19 cellular contexts compared by ENCODE assay signal in genomic region chr10:112904000-112904399, GRCh38. TPM values are rescaled to one million over a fixed set of nuclear protein-coding genes. Genes with fewer than 3 reads are reported as not detected.
DNase-seq lines count a peak whose midpoint lies in the region; ATAC-seq and TF ChIP-seq lines count a peak whose summit lies in the region.
"Had no signal": no experiment of that assay in that cellular context is flagged by ENCODE, and none has a peak within 500 bp of the region (broad histone marks: within the 10 kb centered on the region; RNA-seq: fewer than 3 reads in every experiment).

No MANE protein-coding gene starts in this region.

- H3F3A ChIP-seq in GM23338 (replicated peaks; ENCODE audit: low read depth): no peaks in the 10 kb centered on the region

- H3K36me3 ChIP-seq in GM23338 (ENCODE audit: insufficient read depth): no peaks in the 10 kb centered on the region

- H3K4me2 ChIP-seq in GM23338: no peak overlapping the region

- peaks cover 9% of the 10 kb centered on the region for H3K27me3 Mint-ChIP-seq in GM23338 (ENCODE audit: insufficient read depth, low read depth, poor library complexity)
- H3K27me3 Mint-ChIP-seq: activated B cell treated with CpG ODN at 0.5 μM for 24 hours had no signal

- H3K4me3 ChIP-seq in cardiac fibroblast (replicated peaks in 1 of 2; ENCODE audit: low read depth in 2 of 2, low read length in 2 of 2) (no peak overlapping the region), GM23338 (no peak overlapping the region)

- intact Hi-C loops in left colon (cut with DNase I, micrococcal nuclease): no loop called here

- H3K4me1 Mint-ChIP-seq in GM23338: peaks cover 16% of the 10 kb centered on the region
- H3K4me1 Mint-ChIP-seq: activated B cell treated with CpG ODN at 0.5 μM for 24 hours, memory B cell had no signal

- no peak overlapping the region for H2AFZ ChIP-seq in GM23338

- no peak overlapping the region for H3K4me3 Mint-ChIP-seq in GM23338
- H3K4me3 Mint-ChIP-seq: activated B cell treated with CpG ODN at 0.5 μM for 24 hours; memory B cell; neural crest cell; T-helper 1 cell treated with Interleukin-12 subunit alpha and Interleukin-12 subunit beta and Interleukin-4 antibody, amounts not matched to agents 30 μg/mL and 1 μg/mL, for 36 hours had no signal

- H3K27me3 ChIP-seq in GM23338 (ENCODE audit: insufficient read depth): 0 out of 2 replicates have a peak, but pooled peaks cover 3% of the 10 kb centered on the region

- H3K9me2 ChIP-seq in GM23338 (ENCODE audit: insufficient read depth): no peaks in the 10 kb centered on the region

- H3K4me1 ChIP-seq in GM23338 (ENCODE audit: insufficient read depth): peaks cover 11% of the 10 kb centered on the region

- no peak overlapping the region for H3K27ac Mint-ChIP-seq in GM23338
- H3K27ac Mint-ChIP-seq: activated B cell treated with CpG ODN at 0.5 μM for 24 hours; memory B cell; T-helper 1 cell treated with Interleukin-12 subunit alpha and Interleukin-12 subunit beta and Interleukin-4 antibody, amounts not matched to agents 30 μg/mL and 1 μg/mL, for 36 hours had no signal

- DNase-seq in GM04504 (ENCODE audit: low read depth) (peak; percentile 10), MV-4-11 (lab: John Stamatoyannopoulos, UW) (peak; percentile 27), cardiac fibroblast (ENCODE audit: low read depth in 2 of 2) (peak; percentile 29 to 67), left colon (no peak), NCI-H69 (lab: John Stamatoyannopoulos, UW) (no peak), GM23338 (ENCODE audit: low spot score) (no peak)
- DNase-seq in activated effector memory CD4-positive, alpha-beta T cell treated with anti-CD3 and anti-CD28 coated beads, Interleukin-2, amount 50 U/mL, for 16 hours: no peak
- DNase-seq: activated B cell treated with CpG ODN at 0.5 μM for 24 hours; activated naive CD4-positive, alpha-beta T cell; effector memory CD4-positive, alpha-beta T cell; NCI-H2107; NCI-H82; right cardiac atrium; stimulated activated CD4-positive, alpha-beta T cell treated with anti-CD3 and anti-CD28 coated beads, Interleukin-1b, Interleukin-23, amount 100 ng/mL, for 48 hours; substantia nigra had no signal

- H3K36me3 Mint-ChIP-seq in GM23338 (ENCODE audit: low read depth): no peaks in the 10 kb centered on the region
- H3K36me3 Mint-ChIP-seq: memory B cell had no signal

- H3K27ac ChIP-seq in GM23338 (ENCODE audit: low read depth): no peak overlapping the region

- H4K20me1 ChIP-seq in GM23338 (replicated peaks; ENCODE audit: insufficient read depth): no peaks in the 10 kb centered on the region

- H3K79me2 ChIP-seq in GM23338 (replicated peaks; ENCODE audit: insufficient read depth): no peaks in the 10 kb centered on the region

- ATAC-seq in left colon (peak; percentile 92), HG02798 (IDR thresholded peaks at IDR 0.05; ENCODE audit: poor library complexity, unreplicated experiment) (no peak), GM23338 (no peak)
- ATAC-seq: right cardiac atrium had no signal

- H3K9me3 Mint-ChIP-seq in GM23338: no peaks in the 10 kb centered on the region
- H3K9me3 Mint-ChIP-seq: activated B cell treated with CpG ODN at 0.5 μM for 24 hours; memory B cell; neural crest cell; T-helper 1 cell treated with Interleukin-12 subunit alpha and Interleukin-12 subunit beta and Interleukin-4 antibody, amounts not matched to agents 30 μg/mL and 1 μg/mL, for 36 hours had no signal

- no peak for TF ChIP-seq CTCF in cardiac fibroblast (IDR thresholded peaks at IDR 0.05; ENCODE audit: low read depth, low read length)
- TF ChIP-seq CTCF in GM23338 (conservative IDR thresholded peaks at IDR 0.05; ENCODE audit: low read depth in 2 of 2): no peak

TF ChIP-seq in GM23338, 12 proteins besides CTCF, POLR2A, EP300 and RAD21:
- TF ChIP-seq JUNB (IDR thresholded peaks at IDR 0.05; ENCODE audit: unreplicated experiment): no peak
- TF ChIP-seq ETS1 (IDR thresholded peaks at IDR 0.05): no peak
- no peak for TF ChIP-seq EZH2 (IDR thresholded peaks at IDR 0.05; ENCODE audit: low read depth, unreplicated experiment)
- no peak for TF ChIP-seq EZH2phosphoT487 (IDR thresholded peaks at IDR 0.05; ENCODE audit: unreplicated experiment)
- no peak for TF ChIP-seq REST (IDR thresholded peaks at IDR 0.05; ENCODE audit: unreplicated experiment)
- no peak for TF ChIP-seq STAT1 (IDR thresholded peaks at IDR 0.05; ENCODE audit: unreplicated experiment)
- no peak for TF ChIP-seq ZNF114 (CRISPR knock-in tag; IDR thresholded peaks at IDR 0.05)
- no peak for TF ChIP-seq CREB1 (CRISPR knock-in tag; IDR thresholded peaks at IDR 0.05; ENCODE audit: low read depth)
- no peak for TF ChIP-seq POLR2AphosphoS5 (IDR thresholded peaks at IDR 0.05; ENCODE audit: low read depth)
- no peak for TF ChIP-seq NANOG (IDR thresholded peaks at IDR 0.05; ENCODE audit: borderline replicate concordance)

RNA-seq across cellular contexts. Expression of gene TCF7L2, which starts 46.0 kb away (rescaled TPM):
- 100 to 1,000 TPM; 114 to 118 TPM for total RNA-seq in left colon
- 27.0 and 32.2 TPM in 2 replicates for total RNA-seq in GM23338 (2014; rRNA removed; shearing (Covaris generic))
- polyA plus RNA-seq in GM23338 (2016; fragmentation: Nextera tagmentation; extraction: Ambion mirVana): 80.8 and 89.7 TPM in 2 replicates

Comparison
In these comparisons a context has a peak if more than half of its experiments do, and no peak if none do; other contexts are left out.
1. DNase-seq: peak in GM04504 (single experiment), MV-4-11 (single experiment) and cardiac fibroblast (2 of 2); none in left colon (0 of 2), NCI-H69 (single experiment), GM23338 (single experiment) and activated effector memory CD4-positive, alpha-beta T cell treated with anti-CD3 and anti-CD28 coated beads, Interleukin-2, amount 50 U/mL, for 16 hours (single experiment).